Comparison of ENCODE assay signal across 15 cellular contexts in the genomic region with DNA sequence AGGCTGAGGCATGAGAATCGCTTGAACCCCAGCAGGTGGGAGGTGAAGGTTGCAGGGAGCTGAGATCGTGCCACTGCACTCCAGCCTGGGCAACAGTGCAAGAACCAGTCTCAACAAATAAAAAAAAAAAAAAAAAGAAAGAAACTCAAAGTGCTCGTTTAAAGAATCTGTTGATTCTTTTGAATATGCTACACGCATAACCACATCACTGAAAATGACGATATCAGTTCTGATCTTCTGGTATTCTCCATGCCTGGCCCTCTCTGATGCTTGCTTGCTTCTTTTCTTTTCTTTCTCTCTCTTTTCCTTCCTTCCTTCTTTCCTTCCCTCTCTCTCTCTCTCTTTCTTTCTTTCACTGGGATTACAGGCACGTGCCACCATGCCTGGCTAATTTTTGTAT. TPM values are rescaled to one million over a fixed set of nuclear protein-coding genes. Genes with fewer than 3 reads are reported as not detected.
"Had no signal": no experiment of that assay in that cellular context is flagged by ENCODE, and none has a peak within 500 bp of the region (broad histone marks: within the 10 kb centered on the region; RNA-seq: fewer than 3 reads in every experiment).

No MANE protein-coding gene starts in this region.

- H3K36me3 ChIP-seq: brain microvascular endothelial cell, SJSA1, tibial nerve had no signal

- H3K27ac ChIP-seq: brain microvascular endothelial cell, hepatocyte, parathyroid adenoma, SJSA1, tibial nerve had no signal

- H3K27ac Mint-ChIP-seq: activated CD4-positive, alpha-beta memory T cell treated with anti-CD3 and anti-CD28 coated beads, Interleukin-2, amount 10 ng/mL, durations not matched to agents 7 days and 5 days had no signal

- H3K4me3 Mint-ChIP-seq: activated CD4-positive, alpha-beta memory T cell treated with anti-CD3 and anti-CD28 coated beads, Interleukin-2, amount 10 ng/mL, durations not matched to agents 7 days and 5 days; neural crest cell had no signal

- ATAC-seq: activated CD4-positive, CD25-positive, alpha-beta regulatory T cell treated with anti-CD3 and anti-CD28 coated beads, Interleukin-2, amount 50 U/mL, for 24 hours had no signal

- H3K27me3 Mint-ChIP-seq: activated CD4-positive, alpha-beta memory T cell treated with anti-CD3 and anti-CD28 coated beads, Interleukin-2, amount 10 ng/mL, durations not matched to agents 7 days and 5 days had no signal

- DNase-seq: activated CD4-positive, alpha-beta memory T cell treated with anti-CD3 and anti-CD28 coated beads, Interleukin-2, amount 10 ng/mL, durations not matched to agents 7 days and 5 days; activated gamma-delta T cell treated with Interleukin-2 at 50 U/mL for 16 hours; brain microvascular endothelial cell; dermis blood vessel endothelial cell; mesendoderm; retina; stimulated activated CD4-positive, alpha-beta T cell treated with anti-CD3 and anti-CD28 coated beads, Interleukin-4, amount 100 ng/mL, for 4 hours; SW 1271 had no signal

- H3K9me3 Mint-ChIP-seq: activated CD4-positive, alpha-beta memory T cell treated with anti-CD3 and anti-CD28 coated beads, Interleukin-2, amount 10 ng/mL, durations not matched to agents 7 days and 5 days; neural crest cell had no signal

- H3K9me3 ChIP-seq: SJSA1, tibial nerve had no signal

RNA-seq across cellular contexts. Expression of a gene that starts 7.3 kb away (rescaled TPM):
- total RNA-seq: activated CD4-positive, alpha-beta memory T cell treated with anti-CD3 and anti-CD28 coated beads, Interleukin-2, amount 10 ng/mL, durations not matched to agents 7 days and 5 days; hepatocyte; liver; neural crest cell; SJSA1 had no signal
